In genomic region chr20:54220722-54221121, GRCh38 we compare ENCODE assay signal across 24 cellular contexts. TPM values are rescaled to one million over a fixed set of nuclear protein-coding genes. Genes with fewer than 3 reads are reported as not detected.
DNase-seq lines count a peak whose midpoint lies in the region; TF ChIP-seq lines count a peak whose summit lies in the region.
"Had no signal": no experiment of that assay in that cellular context is flagged by ENCODE, and none has a peak within 500 bp of the region (broad histone marks: within the 10 kb centered on the region; RNA-seq: fewer than 3 reads in every experiment).

No MANE protein-coding gene starts in this region.

- no peak for TF ChIP-seq EP300 in ovary (IDR thresholded peaks at IDR 0.05)

- H4K20me1 ChIP-seq in MM.1S (ENCODE audit: insufficient read depth, low read length) = no peaks in the 10 kb centered on the region

- no peaks in the 10 kb centered on the region for H3K27me3 ChIP-seq in MM.1S (replicated peaks; ENCODE audit: insufficient read depth, low read length)
- no peaks in the 10 kb centered on the region for H3K27me3 ChIP-seq in endodermal cell (ENCODE audit: control insufficient read depth, insufficient read depth, low read length, poor library complexity, severe bottlenecking)
- H3K27me3 ChIP-seq in ovary = no peaks in the 10 kb centered on the region
- H3K27me3 ChIP-seq: BE2C, thyroid gland, vagina had no signal

- no peak overlapping the region for H3K4me3 ChIP-seq in MM.1S (ENCODE audit: low read length)
- no peak overlapping the region for H3K4me3 ChIP-seq in endodermal cell (ENCODE audit: low read length)
- H3K4me3 ChIP-seq in ovary = no peak overlapping the region
- H3K4me3 ChIP-seq: coronary artery, PC-9, thyroid gland, vagina had no signal

- 0 out of 2 replicates have a peak overlapping the region, but pooled peaks have one; percentile 12 for H3K4me2 ChIP-seq in MM.1S (ENCODE audit: low read depth, low read length)
- H3K4me2 ChIP-seq: PC-9 had no signal

- H3K27ac ChIP-seq in MM.1S (ENCODE audit: low read length) (peak overlapping the region; percentile 49; the same call in 1 of the 2 replicates), endodermal cell (ENCODE audit: low read depth, low read length) (no peak overlapping the region), ovary (no peak overlapping the region)
- H3K27ac ChIP-seq: coronary artery, epithelial cell of prostate, PC-9, thyroid gland, vagina had no signal

- no peak overlapping the region for H3K4me3 Mint-ChIP-seq in activated naive CD4-positive, alpha-beta T cell treated with anti-CD3 and anti-CD28 coated beads, Interleukin-2, amount 10 ng/mL, durations not matched to agents 7 days and 5 days
- H3K4me3 Mint-ChIP-seq in endodermal cell (no peak overlapping the region), progenitor cell of endocrine pancreas (ENCODE audit: low read depth) (no peak overlapping the region)
- H3K4me3 Mint-ChIP-seq: IgD-negative memory B cell had no signal

- H3K4me1 ChIP-seq in MM.1S (ENCODE audit: low read length) (peaks cover 21% of the 10 kb centered on the region), endodermal cell (ENCODE audit: control insufficient read depth, insufficient read depth, low read length) (peaks cover 8% of the 10 kb centered on the region), ovary (ENCODE audit: insufficient read depth) (no peaks in the 10 kb centered on the region)
- H3K4me1 ChIP-seq: BE2C, vagina had no signal

- no peaks in the 10 kb centered on the region for H3K9me2 ChIP-seq in MM.1S (replicated peaks; ENCODE audit: insufficient read depth, low read length)

- no peak for TF ChIP-seq CTCF in MM.1S (IDR thresholded peaks at IDR 0.05; ENCODE audit: low read length)
- TF ChIP-seq CTCF in endodermal cell (conservative IDR thresholded peaks at IDR 0.05) = peak; percentile 11
- no peak for TF ChIP-seq CTCF in progenitor cell of endocrine pancreas (IDR thresholded peaks at IDR 0.05; ENCODE audit: unreplicated experiment)
- TF ChIP-seq CTCF in ovary (IDR thresholded peaks at IDR 0.05) = no peak

- CTCF ChIA-PET in activated naive CD4-positive, alpha-beta T cell treated with anti-CD3 and anti-CD28 coated beads, Interleukin-2, amount 10 ng/mL, durations not matched to agents 7 days and 5 days (lab: Charles Lee) = interaction anchor here (0.6 kb wide), 1 partner anchor 279 kb away, joined by 3 read pairs; no protein-coding TSS in a partner anchor

- TF ChIP-seq POLR2A in ovary (IDR thresholded peaks at IDR 0.05) = no peak

- peak overlapping the region; percentile 75 for H3K27ac Mint-ChIP-seq in activated naive CD4-positive, alpha-beta T cell treated with anti-CD3 and anti-CD28 coated beads, Interleukin-2, amount 10 ng/mL, durations not matched to agents 7 days and 5 days
- H3K27ac Mint-ChIP-seq in endodermal cell (no peak overlapping the region), progenitor cell of endocrine pancreas (peak overlapping the region; percentile 73)
- H3K27ac Mint-ChIP-seq: IgD-negative memory B cell had no signal

- 0 out of 2 replicates have a peak, but pooled peaks cover 3% of the 10 kb centered on the region for H3F3A ChIP-seq in MM.1S (ENCODE audit: insufficient read depth, low read length)

- H3K9me3 Mint-ChIP-seq in activated naive CD4-positive, alpha-beta T cell treated with anti-CD3 and anti-CD28 coated beads, Interleukin-2, amount 10 ng/mL, durations not matched to agents 7 days and 5 days = no peaks in the 10 kb centered on the region
- no peaks in the 10 kb centered on the region for H3K9me3 Mint-ChIP-seq in endodermal cell
- H3K9me3 Mint-ChIP-seq in progenitor cell of endocrine pancreas (ENCODE audit: low read depth) = no peaks in the 10 kb centered on the region
- H3K9me3 Mint-ChIP-seq: IgD-negative memory B cell had no signal

- H3K9ac ChIP-seq in MM.1S (ENCODE audit: low read length) = no peak overlapping the region
- no peak overlapping the region for H3K9ac ChIP-seq in endodermal cell (ENCODE audit: extremely low read depth, low read length, poor library complexity, severe bottlenecking)

- H2AFZ ChIP-seq in MM.1S (ENCODE audit: low read length) = no peak overlapping the region
- H2AFZ ChIP-seq: PC-9 had no signal

- H3K9me3 ChIP-seq in MM.1S (replicated peaks; ENCODE audit: insufficient read depth, low read length) = no peaks in the 10 kb centered on the region
- H3K9me3 ChIP-seq in endodermal cell (ENCODE audit: control insufficient read depth, low read length) = peaks cover 6% of the 10 kb centered on the region
- no peaks in the 10 kb centered on the region for H3K9me3 ChIP-seq in ovary
- H3K9me3 ChIP-seq: BE2C, thyroid gland, vagina had no signal

- H3K79me2 ChIP-seq in MM.1S (ENCODE audit: low read length) = peaks cover 2% of the 10 kb centered on the region; the same call in 1 of the 2 replicates

- H3K27me3 Mint-ChIP-seq in activated naive CD4-positive, alpha-beta T cell treated with anti-CD3 and anti-CD28 coated beads, Interleukin-2, amount 10 ng/mL, durations not matched to agents 7 days and 5 days = no peaks in the 10 kb centered on the region
- no peaks in the 10 kb centered on the region for H3K27me3 Mint-ChIP-seq in endodermal cell (ENCODE audit: insufficient read depth)
- H3K27me3 Mint-ChIP-seq in progenitor cell of endocrine pancreas = peaks cover 6% of the 10 kb centered on the region
- H3K27me3 Mint-ChIP-seq: IgD-negative memory B cell had no signal

- peaks cover 12% of the 10 kb centered on the region for H3K36me3 Mint-ChIP-seq in activated naive CD4-positive, alpha-beta T cell treated with anti-CD3 and anti-CD28 coated beads, Interleukin-2, amount 10 ng/mL, durations not matched to agents 7 days and 5 days
- H3K36me3 Mint-ChIP-seq in endodermal cell (ENCODE audit: low read depth) (peaks cover 30% of the 10 kb centered on the region), progenitor cell of endocrine pancreas (ENCODE audit: insufficient read depth) (peaks cover 9% of the 10 kb centered on the region)
- H3K36me3 Mint-ChIP-seq: IgD-negative memory B cell had no signal

- no peak for DNase-seq in activated naive CD4-positive, alpha-beta T cell treated with anti-CD3 and anti-CD28 coated beads, Interleukin-2, amount 10 ng/mL, durations not matched to agents 7 days and 5 days
- DNase-seq in activated naive CD4-positive, alpha-beta T cell treated with Interleukin-2 at 50 U/mL for 16 hours = no peak
- no peak for DNase-seq in MM.1S
- peak; percentile 47 for DNase-seq in endodermal cell
- no peak for DNase-seq in progenitor cell of endocrine pancreas (ENCODE audit: low spot score, unreplicated experiment)
- no peak for DNase-seq in ovary
- no peak for DNase-seq in T-helper 9 cell
- DNase-seq: activated CD4-positive, alpha-beta T cell treated with anti-CD3 and anti-CD28 coated beads for 1 hour; BE2C; COR-L47; effector CD8-positive, alpha-beta T cell; hippocampal formation; posterior cingulate gyrus; stimulated activated CD4-positive, alpha-beta T cell treated with anti-CD3 and anti-CD28 coated beads, Interleukin-2, amount 100 ng/mL, for 48 hours; thyroid gland had no signal

- H3K4me1 Mint-ChIP-seq in activated naive CD4-positive, alpha-beta T cell treated with anti-CD3 and anti-CD28 coated beads, Interleukin-2, amount 10 ng/mL, durations not matched to agents 7 days and 5 days = peaks cover 21% of the 10 kb centered on the region
- H3K4me1 Mint-ChIP-seq in endodermal cell (peaks cover 38% of the 10 kb centered on the region), progenitor cell of endocrine pancreas (ENCODE audit: low read depth) (peaks cover 15% of the 10 kb centered on the region)

- intact Hi-C loops in ovary (cut with DNase I) = no loop called here

- WGBS in endodermal cell (ENCODE audit: insufficient coverage in 1 of 2, insufficient read length in 1 of 2), 2 experiments = 92 to 100% methylated on average over 2 to 6 of the region's 6 CpGs
- 94 to 97% (median 95%) methylated on average over 6 of the region's 6 CpGs for WGBS in ovary, 3 donors

- H3K36me3 ChIP-seq in MM.1S (replicated peaks; ENCODE audit: insufficient read depth, low read length) = no peaks in the 10 kb centered on the region
- peaks cover 23% of the 10 kb centered on the region for H3K36me3 ChIP-seq in endodermal cell (ENCODE audit: control insufficient read depth, insufficient read depth, low read length)
- H3K36me3 ChIP-seq in ovary = no peaks in the 10 kb centered on the region
- H3K36me3 ChIP-seq: thyroid gland had no signal

RNA-seq across cellular contexts. Expression of gene PFDN4, which starts 12.8 kb away (rescaled TPM):
- total RNA-seq in endodermal cell = 10 to 100 TPM; 72.7 to 89.8 TPM
- 99.5 TPM for polyA plus RNA-seq in endodermal cell (2013, experiment 1 of 2)
- 128 TPM for polyA plus RNA-seq in endodermal cell (2013, experiment 2 of 2)
- total RNA-seq in progenitor cell of endocrine pancreas = 26.8 and 29.6 TPM in 2 replicates
- total RNA-seq in ovary = 100 to 1,000 TPM in 1 of 7 donors, 10 to 100 TPM in 6; 22.2 to 168 (median 32.2) TPM
- polyA plus RNA-seq in ovary = 10 to 100 TPM; 78.0 to 84.5 TPM

RNA-seq across cellular contexts. Expression of gene CYP24A1, which starts 46.9 kb away (rescaled TPM):
- total RNA-seq in endodermal cell (under 1 TPM in 1 of 2 donors, not detected in 1; 0.13 TPM), progenitor cell of endocrine pancreas (not detected in 2 replicates), ovary (1 to 10 TPM in 1 of 7 donors, under 1 TPM in 1, not detected in 5; 0.15 to 3.7 TPM)
- polyA plus RNA-seq in endodermal cell (2013, experiment 1 of 2) = 0.14 TPM
- 0.29 TPM for polyA plus RNA-seq in endodermal cell (2013, experiment 2 of 2)
- not detected for polyA plus RNA-seq in ovary
- total RNA-seq: cardiac septum; lung microvascular endothelial cell; sciatic nerve; T-helper 2 cell treated with Interferon-gamma antibody and Interleukin-4, amounts not matched to agents 100 ng/mL and 5 ng/mL, for 36 hours had no signal
- polyA plus RNA-seq: IgD-negative memory B cell had no signal
